In the genomic region with DNA sequence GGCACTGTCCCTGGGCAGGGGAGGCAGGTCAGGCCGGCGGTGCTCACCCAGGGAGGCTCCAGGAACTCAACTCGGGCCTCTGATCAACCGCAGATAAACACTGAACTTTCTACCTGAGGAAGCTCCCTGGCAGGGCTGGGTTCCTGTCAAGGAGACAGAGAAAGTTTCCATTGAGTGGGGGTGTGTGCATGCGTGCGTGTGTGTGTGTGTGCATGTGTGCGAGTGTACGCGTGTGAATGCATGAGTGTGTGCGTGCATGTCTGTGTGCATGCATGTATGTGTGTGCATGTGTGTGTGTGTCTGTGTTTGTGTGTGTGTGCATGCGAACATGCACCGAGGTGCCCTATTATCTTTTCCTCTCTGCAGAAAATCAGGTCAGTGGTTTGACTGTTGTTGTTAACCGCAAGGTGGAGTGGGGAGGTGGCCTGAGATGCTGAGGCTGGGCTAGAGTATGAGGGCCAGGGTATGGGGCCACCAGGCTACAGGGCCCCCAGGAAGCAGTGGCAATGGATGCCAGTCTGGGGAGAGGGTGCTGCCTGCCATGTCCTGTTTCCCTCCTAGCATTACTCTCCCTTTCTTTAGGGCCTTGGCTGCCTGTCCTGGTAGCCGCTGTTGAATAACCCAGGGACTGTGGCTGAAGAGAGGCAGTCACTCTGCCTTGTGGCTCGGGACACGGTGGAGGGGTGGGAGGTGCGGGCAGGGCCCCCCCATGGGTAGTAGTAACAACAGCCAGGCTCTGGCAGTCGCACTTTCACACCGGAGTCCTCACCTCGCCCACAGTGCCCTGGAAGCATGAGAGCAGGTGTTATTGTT, we compare ENCODE assay signal across 1 cellular context.
A peak's percentile ranks its signal among the peaks of the same experiment; 100 is the strongest.
TF ChIP-seq lines count a peak whose summit lies in the region.

No MANE protein-coding gene starts in this region.

TF ChIP-seq in HepG2, 621 proteins besides CTCF, POLR2A, EP300 and RAD21 (continued from another document and continues in another):
- TF ChIP-seq, protein P1, sequence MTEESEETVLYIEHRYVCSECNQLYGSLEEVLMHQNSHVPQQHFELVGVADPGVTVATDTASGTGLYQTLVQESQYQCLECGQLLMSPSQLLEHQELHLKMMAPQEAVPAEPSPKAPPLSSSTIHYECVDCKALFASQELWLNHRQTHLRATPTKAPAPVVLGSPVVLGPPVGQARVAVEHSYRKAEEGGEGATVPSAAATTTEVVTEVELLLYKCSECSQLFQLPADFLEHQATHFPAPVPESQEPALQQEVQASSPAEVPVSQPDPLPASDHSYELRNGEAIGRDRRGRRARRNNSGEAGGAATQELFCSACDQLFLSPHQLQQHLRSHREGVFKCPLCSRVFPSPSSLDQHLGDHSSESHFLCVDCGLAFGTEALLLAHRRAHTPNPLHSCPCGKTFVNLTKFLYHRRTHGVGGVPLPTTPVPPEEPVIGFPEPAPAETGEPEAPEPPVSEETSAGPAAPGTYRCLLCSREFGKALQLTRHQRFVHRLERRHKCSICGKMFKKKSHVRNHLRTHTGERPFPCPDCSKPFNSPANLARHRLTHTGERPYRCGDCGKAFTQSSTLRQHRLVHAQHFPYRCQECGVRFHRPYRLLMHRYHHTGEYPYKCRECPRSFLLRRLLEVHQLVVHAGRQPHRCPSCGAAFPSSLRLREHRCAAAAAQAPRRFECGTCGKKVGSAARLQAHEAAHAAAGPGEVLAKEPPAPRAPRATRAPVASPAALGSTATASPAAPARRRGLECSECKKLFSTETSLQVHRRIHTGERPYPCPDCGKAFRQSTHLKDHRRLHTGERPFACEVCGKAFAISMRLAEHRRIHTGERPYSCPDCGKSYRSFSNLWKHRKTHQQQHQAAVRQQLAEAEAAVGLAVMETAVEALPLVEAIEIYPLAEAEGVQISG (CRISPR knock-in tag; IDR thresholded peaks at IDR 0.05) = no peak
- TF ChIP-seq ZNF124 (CRISPR knock-in tag; IDR thresholded peaks at IDR 0.05) = no peak
- no peak for TF ChIP-seq FOXK1 (CRISPR knock-in tag; IDR thresholded peaks at IDR 0.05; ENCODE audit: borderline replicate concordance, low read depth)
- TF ChIP-seq, protein P2, sequence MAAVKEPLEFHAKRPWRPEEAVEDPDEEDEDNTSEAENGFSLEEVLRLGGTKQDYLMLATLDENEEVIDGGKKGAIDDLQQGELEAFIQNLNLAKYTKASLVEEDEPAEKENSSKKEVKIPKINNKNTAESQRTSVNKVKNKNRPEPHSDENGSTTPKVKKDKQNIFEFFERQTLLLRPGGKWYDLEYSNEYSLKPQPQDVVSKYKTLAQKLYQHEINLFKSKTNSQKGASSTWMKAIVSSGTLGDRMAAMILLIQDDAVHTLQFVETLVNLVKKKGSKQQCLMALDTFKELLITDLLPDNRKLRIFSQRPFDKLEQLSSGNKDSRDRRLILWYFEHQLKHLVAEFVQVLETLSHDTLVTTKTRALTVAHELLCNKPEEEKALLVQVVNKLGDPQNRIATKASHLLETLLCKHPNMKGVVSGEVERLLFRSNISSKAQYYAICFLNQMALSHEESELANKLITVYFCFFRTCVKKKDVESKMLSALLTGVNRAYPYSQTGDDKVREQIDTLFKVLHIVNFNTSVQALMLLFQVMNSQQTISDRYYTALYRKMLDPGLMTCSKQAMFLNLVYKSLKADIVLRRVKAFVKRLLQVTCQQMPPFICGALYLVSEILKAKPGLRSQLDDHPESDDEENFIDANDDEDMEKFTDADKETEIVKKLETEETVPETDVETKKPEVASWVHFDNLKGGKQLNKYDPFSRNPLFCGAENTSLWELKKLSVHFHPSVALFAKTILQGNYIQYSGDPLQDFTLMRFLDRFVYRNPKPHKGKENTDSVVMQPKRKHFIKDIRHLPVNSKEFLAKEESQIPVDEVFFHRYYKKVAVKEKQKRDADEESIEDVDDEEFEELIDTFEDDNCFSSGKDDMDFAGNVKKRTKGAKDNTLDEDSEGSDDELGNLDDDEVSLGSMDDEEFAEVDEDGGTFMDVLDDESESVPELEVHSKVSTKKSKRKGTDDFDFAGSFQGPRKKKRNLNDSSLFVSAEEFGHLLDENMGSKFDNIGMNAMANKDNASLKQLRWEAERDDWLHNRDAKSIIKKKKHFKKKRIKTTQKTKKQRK (IDR thresholded peaks at IDR 0.05; ENCODE audit: low read length) = no peak
- no peak for TF ChIP-seq ZNF138 (CRISPR knock-in tag; IDR thresholded peaks at IDR 0.05; ENCODE audit: low read depth)
- TF ChIP-seq ZKSCAN5 (CRISPR knock-in tag; IDR thresholded peaks at IDR 0.05) = no peak
- TF ChIP-seq KAT8 (CRISPR knock-in tag; IDR thresholded peaks at IDR 0.05) = 0 out of 2 replicates have a peak, but pooled peaks have one; percentile 41
- no peak for TF ChIP-seq SRSF1 (optimal IDR thresholded peaks at IDR 0.05; ENCODE audit: low read depth, low read length)
- no peak for TF ChIP-seq ZNF563 (CRISPR knock-in tag; IDR thresholded peaks at IDR 0.05)
- TF ChIP-seq MLLT10 (CRISPR knock-in tag; IDR thresholded peaks at IDR 0.05) = no peak
- no peak for TF ChIP-seq ZNF747 (CRISPR knock-in tag; IDR thresholded peaks at IDR 0.05; ENCODE audit: borderline replicate concordance)
- TF ChIP-seq CENPT (CRISPR knock-in tag; IDR thresholded peaks at IDR 0.05; ENCODE audit: low read depth) = no peak
- TF ChIP-seq ZNF24 (IDR thresholded peaks at IDR 0.05) = no peak
- TF ChIP-seq, protein P3, sequence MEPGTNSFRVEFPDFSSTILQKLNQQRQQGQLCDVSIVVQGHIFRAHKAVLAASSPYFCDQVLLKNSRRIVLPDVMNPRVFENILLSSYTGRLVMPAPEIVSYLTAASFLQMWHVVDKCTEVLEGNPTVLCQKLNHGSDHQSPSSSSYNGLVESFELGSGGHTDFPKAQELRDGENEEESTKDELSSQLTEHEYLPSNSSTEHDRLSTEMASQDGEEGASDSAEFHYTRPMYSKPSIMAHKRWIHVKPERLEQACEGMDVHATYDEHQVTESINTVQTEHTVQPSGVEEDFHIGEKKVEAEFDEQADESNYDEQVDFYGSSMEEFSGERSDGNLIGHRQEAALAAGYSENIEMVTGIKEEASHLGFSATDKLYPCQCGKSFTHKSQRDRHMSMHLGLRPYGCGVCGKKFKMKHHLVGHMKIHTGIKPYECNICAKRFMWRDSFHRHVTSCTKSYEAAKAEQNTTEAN (CRISPR knock-in tag; conservative IDR thresholded peaks at IDR 0.05) = peak; percentile 79; the same call in 1 of the 2 replicates
- no peak for TF ChIP-seq PHF5A (CRISPR knock-in tag; IDR thresholded peaks at IDR 0.05; ENCODE audit: low read depth, unreplicated experiment)
- TF ChIP-seq, protein P4, sequence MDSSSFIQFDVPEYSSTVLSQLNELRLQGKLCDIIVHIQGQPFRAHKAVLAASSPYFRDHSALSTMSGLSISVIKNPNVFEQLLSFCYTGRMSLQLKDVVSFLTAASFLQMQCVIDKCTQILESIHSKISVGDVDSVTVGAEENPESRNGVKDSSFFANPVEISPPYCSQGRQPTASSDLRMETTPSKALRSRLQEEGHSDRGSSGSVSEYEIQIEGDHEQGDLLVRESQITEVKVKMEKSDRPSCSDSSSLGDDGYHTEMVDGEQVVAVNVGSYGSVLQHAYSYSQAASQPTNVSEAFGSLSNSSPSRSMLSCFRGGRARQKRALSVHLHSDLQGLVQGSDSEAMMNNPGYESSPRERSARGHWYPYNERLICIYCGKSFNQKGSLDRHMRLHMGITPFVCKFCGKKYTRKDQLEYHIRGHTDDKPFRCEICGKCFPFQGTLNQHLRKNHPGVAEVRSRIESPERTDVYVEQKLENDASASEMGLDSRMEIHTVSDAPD (CRISPR knock-in tag; IDR thresholded peaks at IDR 0.05) = no peak
- no peak for TF ChIP-seq ZNF367 (CRISPR knock-in tag; IDR thresholded peaks at IDR 0.05; ENCODE audit: borderline replicate concordance)
- TF ChIP-seq TCF12 (IDR thresholded peaks at IDR 0.05) = no peak
- no peak for TF ChIP-seq TCF12 (CRISPR knock-in tag; IDR thresholded peaks at IDR 0.05)
- no peak for TF ChIP-seq GTF3A (CRISPR knock-in tag; conservative IDR thresholded peaks at IDR 0.05)
- TF ChIP-seq NFRKB (IDR thresholded peaks at IDR 0.05) = no peak
- no peak for TF ChIP-seq KDM4B (CRISPR knock-in tag; IDR thresholded peaks at IDR 0.05)
- TF ChIP-seq KDM5A (IDR thresholded peaks at IDR 0.05; ENCODE audit: borderline replicate concordance, low read length) = no peak
- TF ChIP-seq ELF4 (CRISPR knock-in tag; IDR thresholded peaks at IDR 0.05; ENCODE audit: borderline replicate concordance) = no peak
- TF ChIP-seq, protein P5, sequence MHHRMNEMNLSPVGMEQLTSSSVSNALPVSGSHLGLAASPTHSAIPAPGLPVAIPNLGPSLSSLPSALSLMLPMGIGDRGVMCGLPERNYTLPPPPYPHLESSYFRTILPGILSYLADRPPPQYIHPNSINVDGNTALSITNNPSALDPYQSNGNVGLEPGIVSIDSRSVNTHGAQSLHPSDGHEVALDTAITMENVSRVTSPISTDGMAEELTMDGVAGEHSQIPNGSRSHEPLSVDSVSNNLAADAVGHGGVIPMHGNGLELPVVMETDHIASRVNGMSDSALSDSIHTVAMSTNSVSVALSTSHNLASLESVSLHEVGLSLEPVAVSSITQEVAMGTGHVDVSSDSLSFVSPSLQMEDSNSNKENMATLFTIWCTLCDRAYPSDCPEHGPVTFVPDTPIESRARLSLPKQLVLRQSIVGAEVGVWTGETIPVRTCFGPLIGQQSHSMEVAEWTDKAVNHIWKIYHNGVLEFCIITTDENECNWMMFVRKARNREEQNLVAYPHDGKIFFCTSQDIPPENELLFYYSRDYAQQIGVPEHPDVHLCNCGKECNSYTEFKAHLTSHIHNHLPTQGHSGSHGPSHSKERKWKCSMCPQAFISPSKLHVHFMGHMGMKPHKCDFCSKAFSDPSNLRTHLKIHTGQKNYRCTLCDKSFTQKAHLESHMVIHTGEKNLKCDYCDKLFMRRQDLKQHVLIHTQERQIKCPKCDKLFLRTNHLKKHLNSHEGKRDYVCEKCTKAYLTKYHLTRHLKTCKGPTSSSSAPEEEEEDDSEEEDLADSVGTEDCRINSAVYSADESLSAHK (CRISPR knock-in tag; IDR thresholded peaks at IDR 0.05; ENCODE audit: borderline replicate concordance) = no peak
- TF ChIP-seq, protein P6, sequence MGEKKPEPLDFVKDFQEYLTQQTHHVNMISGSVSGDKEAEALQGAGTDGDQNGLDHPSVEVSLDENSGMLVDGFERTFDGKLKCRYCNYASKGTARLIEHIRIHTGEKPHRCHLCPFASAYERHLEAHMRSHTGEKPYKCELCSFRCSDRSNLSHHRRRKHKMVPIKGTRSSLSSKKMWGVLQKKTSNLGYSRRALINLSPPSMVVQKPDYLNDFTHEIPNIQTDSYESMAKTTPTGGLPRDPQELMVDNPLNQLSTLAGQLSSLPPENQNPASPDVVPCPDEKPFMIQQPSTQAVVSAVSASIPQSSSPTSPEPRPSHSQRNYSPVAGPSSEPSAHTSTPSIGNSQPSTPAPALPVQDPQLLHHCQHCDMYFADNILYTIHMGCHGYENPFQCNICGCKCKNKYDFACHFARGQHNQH (CRISPR knock-in tag; IDR thresholded peaks at IDR 0.05) = no peak
- TF ChIP-seq, protein P7, sequence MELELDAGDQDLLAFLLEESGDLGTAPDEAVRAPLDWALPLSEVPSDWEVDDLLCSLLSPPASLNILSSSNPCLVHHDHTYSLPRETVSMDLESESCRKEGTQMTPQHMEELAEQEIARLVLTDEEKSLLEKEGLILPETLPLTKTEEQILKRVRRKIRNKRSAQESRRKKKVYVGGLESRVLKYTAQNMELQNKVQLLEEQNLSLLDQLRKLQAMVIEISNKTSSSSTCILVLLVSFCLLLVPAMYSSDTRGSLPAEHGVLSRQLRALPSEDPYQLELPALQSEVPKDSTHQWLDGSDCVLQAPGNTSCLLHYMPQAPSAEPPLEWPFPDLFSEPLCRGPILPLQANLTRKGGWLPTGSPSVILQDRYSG (CRISPR knock-in tag; IDR thresholded peaks at IDR 0.05) = no peak
- no peak for TF ChIP-seq ZNF605 (CRISPR knock-in tag; IDR thresholded peaks at IDR 0.05)
- no peak for TF ChIP-seq ZNF256 (CRISPR knock-in tag; conservative IDR thresholded peaks at IDR 0.05)
- TF ChIP-seq ZNF883 (CRISPR knock-in tag; IDR thresholded peaks at IDR 0.05; ENCODE audit: not compliant biosample characterization) = no peak
- TF ChIP-seq FOXP1 (IDR thresholded peaks at IDR 0.05) = no peak
- peak; percentile 31; the same call in 1 of the 2 replicates for TF ChIP-seq FOXP1 (CRISPR knock-in tag; IDR thresholded peaks at IDR 0.05)
- no peak for TF ChIP-seq BHLHE40 (IDR thresholded peaks at IDR 0.05; ENCODE audit: low read length)
- TF ChIP-seq ARNTL (CRISPR knock-in tag; IDR thresholded peaks at IDR 0.05) = no peak
- TF ChIP-seq HOXD1 (CRISPR knock-in tag; IDR thresholded peaks at IDR 0.05) = no peak
- TF ChIP-seq ZNF33B (CRISPR knock-in tag; IDR thresholded peaks at IDR 0.05) = no peak
- TF ChIP-seq SNAPC2 (CRISPR knock-in tag; IDR thresholded peaks at IDR 0.05) = no peak
- TF ChIP-seq, protein P8, sequence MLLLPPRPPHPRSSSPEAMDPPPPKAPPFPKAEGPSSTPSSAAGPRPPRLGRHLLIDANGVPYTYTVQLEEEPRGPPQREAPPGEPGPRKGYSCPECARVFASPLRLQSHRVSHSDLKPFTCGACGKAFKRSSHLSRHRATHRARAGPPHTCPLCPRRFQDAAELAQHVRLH (CRISPR knock-in tag; IDR thresholded peaks at IDR 0.05; ENCODE audit: borderline replicate concordance, low read depth) = no peak
- no peak for TF ChIP-seq HES4 (CRISPR knock-in tag; IDR thresholded peaks at IDR 0.05; ENCODE audit: borderline replicate concordance)
- peak; percentile 67; the same call in 1 of the 2 replicates for TF ChIP-seq ZSCAN25 (CRISPR knock-in tag; IDR thresholded peaks at IDR 0.05)
- no peak for TF ChIP-seq SNRNP70 (IDR thresholded peaks at IDR 0.05; ENCODE audit: low read depth, low read length)
- TF ChIP-seq, protein P9, sequence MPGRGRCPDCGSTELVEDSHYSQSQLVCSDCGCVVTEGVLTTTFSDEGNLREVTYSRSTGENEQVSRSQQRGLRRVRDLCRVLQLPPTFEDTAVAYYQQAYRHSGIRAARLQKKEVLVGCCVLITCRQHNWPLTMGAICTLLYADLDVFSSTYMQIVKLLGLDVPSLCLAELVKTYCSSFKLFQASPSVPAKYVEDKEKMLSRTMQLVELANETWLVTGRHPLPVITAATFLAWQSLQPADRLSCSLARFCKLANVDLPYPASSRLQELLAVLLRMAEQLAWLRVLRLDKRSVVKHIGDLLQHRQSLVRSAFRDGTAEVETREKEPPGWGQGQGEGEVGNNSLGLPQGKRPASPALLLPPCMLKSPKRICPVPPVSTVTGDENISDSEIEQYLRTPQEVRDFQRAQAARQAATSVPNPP (CRISPR knock-in tag; IDR thresholded peaks at IDR 0.05) = no peak
- TF ChIP-seq, protein P10, sequence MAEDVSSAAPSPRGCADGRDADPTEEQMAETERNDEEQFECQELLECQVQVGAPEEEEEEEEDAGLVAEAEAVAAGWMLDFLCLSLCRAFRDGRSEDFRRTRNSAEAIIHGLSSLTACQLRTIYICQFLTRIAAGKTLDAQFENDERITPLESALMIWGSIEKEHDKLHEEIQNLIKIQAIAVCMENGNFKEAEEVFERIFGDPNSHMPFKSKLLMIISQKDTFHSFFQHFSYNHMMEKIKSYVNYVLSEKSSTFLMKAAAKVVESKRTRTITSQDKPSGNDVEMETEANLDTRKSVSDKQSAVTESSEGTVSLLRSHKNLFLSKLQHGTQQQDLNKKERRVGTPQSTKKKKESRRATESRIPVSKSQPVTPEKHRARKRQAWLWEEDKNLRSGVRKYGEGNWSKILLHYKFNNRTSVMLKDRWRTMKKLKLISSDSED (CRISPR knock-in tag; IDR thresholded peaks at IDR 0.05) = no peak
- 0 out of 2 replicates have a peak, but pooled peaks have one; percentile 21 for TF ChIP-seq MYC (CRISPR knock-in tag; IDR thresholded peaks at IDR 0.05; ENCODE audit: borderline replicate concordance)
- TF ChIP-seq, protein P11, sequence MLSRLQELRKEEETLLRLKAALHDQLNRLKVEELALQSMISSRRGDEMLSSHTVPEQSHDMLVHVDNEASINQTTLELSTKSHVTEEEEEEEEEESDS (CRISPR knock-in tag; IDR thresholded peaks at IDR 0.05; ENCODE audit: borderline replicate concordance) = no peak
